In genomic region chr2:102735431-102736130, GRCh38 we compare ENCODE assay signal across 8 cellular contexts. TPM values are rescaled to one million over a fixed set of nuclear protein-coding genes. Genes with fewer than 3 reads are reported as not detected.
DNase-seq lines count a peak whose midpoint lies in the region; TF ChIP-seq lines count a peak whose summit lies in the region.

No MANE protein-coding gene starts in this region.

- H3K27me3 Mint-ChIP-seq in mesothelial cell of epicardium (ENCODE audit: low read depth) = no peaks in the 10 kb centered on the region

- TF ChIP-seq CTCF in choroid plexus epithelial cell (conservative IDR thresholded peaks at IDR 0.05; ENCODE audit: low read depth, low read length) (no peak), mesothelial cell of epicardium (IDR thresholded peaks at IDR 0.05; ENCODE audit: unreplicated experiment) (no peak)

- H3K4me1 Mint-ChIP-seq in mesothelial cell of epicardium = peaks cover 21% of the 10 kb centered on the region

- H3K4me3 ChIP-seq in choroid plexus epithelial cell (ENCODE audit: low read depth, low read length) = peak overlapping the region; percentile 93

- H3K9me3 Mint-ChIP-seq in mesothelial cell of epicardium = no peaks in the 10 kb centered on the region

- peak; percentile 65 for DNase-seq in SIG-M5 treated with dmso at 0.1 percent for 504 hours (lab: John Stamatoyannopoulos, UW; ENCODE audit: unreplicated experiment)
- no peak for DNase-seq in SIG-M5 (lab: John Stamatoyannopoulos, UW)
- peak; percentile 26 for DNase-seq in NCI-H774 (lab: John Stamatoyannopoulos, UW)
- DNase-seq in choroid plexus epithelial cell (ENCODE audit: low read depth) = peak; percentile 19
- DNase-seq in mesothelial cell of epicardium (ENCODE audit: low spot score in 2 of 2, unreplicated experiment in 2 of 2) = no peak
- no peak for DNase-seq in stimulated activated CD4-positive, alpha-beta T cell treated with anti-CD3 and anti-CD28 coated beads, Interleukin-4, amount 100 ng/mL, for 4 hours
- no peak for DNase-seq in HuH-7 (ENCODE audit: low spot score)
- no peak for DNase-seq in LoVo (ENCODE audit: low spot score)

- H3K4me3 Mint-ChIP-seq in mesothelial cell of epicardium = peak overlapping the region; percentile 98

- peaks cover 6% of the 10 kb centered on the region for H3K36me3 Mint-ChIP-seq in mesothelial cell of epicardium

- no peak overlapping the region for H3K27ac Mint-ChIP-seq in mesothelial cell of epicardium

RNA-seq across cellular contexts. Expression of gene TMEM182, which starts 26.2 kb away (rescaled TPM):
- 7.1 to 9.1 TPM (median 8.0 TPM) in 3 replicates for total RNA-seq in mesothelial cell of epicardium

Comparison
In these comparisons a context has a peak if more than half of its experiments do, and no peak if none do; other contexts are left out.
1. DNase-seq: peak in SIG-M5 treated with dmso at 0.1 percent for 504 hours (single experiment), NCI-H774 (single experiment) and choroid plexus epithelial cell (single experiment); none in SIG-M5 (single experiment), mesothelial cell of epicardium (0 of 2), stimulated activated CD4-positive, alpha-beta T cell treated with anti-CD3 and anti-CD28 coated beads, Interleukin-4, amount 100 ng/mL, for 4 hours (0 of 2), HuH-7 (single experiment) and LoVo (single experiment).